1 cellular context compared by ENCODE assay signal in genomic region chr1:206219514-206220334, GRCh38.
TF ChIP-seq lines count a peak whose summit lies in the region.

No MANE protein-coding gene starts in this region.

TF ChIP-seq in HepG2, 621 proteins besides CTCF, POLR2A, EP300 and RAD21:
- peak; percentile 88; the same call in 1 of the 2 replicates for TF ChIP-seq ZBTB26 (CRISPR knock-in tag; IDR thresholded peaks at IDR 0.05; ENCODE audit: borderline replicate concordance)
